In the genomic region with DNA sequence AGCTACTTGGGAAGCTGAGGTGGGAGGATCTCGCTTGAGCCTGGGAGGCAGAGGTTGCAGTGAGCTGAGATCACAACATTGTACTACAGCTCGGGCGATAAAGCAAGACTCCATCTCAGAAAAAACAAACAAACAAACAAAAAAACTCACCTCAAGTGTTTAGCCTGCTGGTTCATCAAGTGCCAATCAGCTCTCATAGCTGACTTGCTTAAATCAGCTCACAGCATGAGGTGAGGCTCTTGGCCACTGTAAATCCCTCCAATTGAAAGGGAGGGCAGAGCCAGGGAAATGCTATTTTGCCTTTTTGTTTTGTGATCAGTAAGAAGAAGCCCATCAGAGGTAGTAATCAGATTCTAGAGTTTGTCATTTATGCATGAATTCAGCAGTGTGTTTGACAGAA, we compare ENCODE assay signal across 19 cellular contexts.
"Had no signal": no experiment of that assay in that cellular context is flagged by ENCODE, and none has a peak within 500 bp of the region (broad histone marks: within the 10 kb centered on the region; RNA-seq: fewer than 3 reads in every experiment).

No MANE protein-coding gene starts in this region.

- DNase-seq: effector CD4-positive, alpha-beta T cell; foreskin melanocyte; head of caudate nucleus; islet precursor cell; mammary epithelial cell; mucosa of descending colon; naive thymus-derived CD8-positive, alpha-beta T cell; ovary; right cardiac atrium; small intestine; stimulated activated CD4-positive, alpha-beta T cell treated with anti-CD3 and anti-CD28 coated beads, Interleukin-12 subunit alpha, Interleukin-12 subunit beta, amount 100 ng/mL, for 4 hours; stimulated activated naive CD4-positive, alpha-beta T cell; stomach; substantia nigra; transverse colon had no signal

- H3K36me3 Mint-ChIP-seq: naive thymus-derived CD8-positive, alpha-beta T cell had no signal

- ATAC-seq: left lobe of liver; mucosa of descending colon; naive thymus-derived CD8-positive, alpha-beta T cell; right cardiac atrium had no signal

- H3K4me1 ChIP-seq: stomach, transverse colon had no signal

- H3K4me3 ChIP-seq: coronary artery, hepatocyte, mucosa of descending colon, ovary, stomach, thoracic aorta, transverse colon had no signal

- H3K4me2 ChIP-seq: hepatocyte had no signal

- H3K9me3 ChIP-seq: mucosa of descending colon, ovary, stomach, thoracic aorta, transverse colon had no signal

- H2AFZ ChIP-seq: hepatocyte had no signal

- H3K27ac ChIP-seq: coronary artery, hepatocyte, ovary, stomach, thoracic aorta, transverse colon had no signal

- H3K79me2 ChIP-seq: hepatocyte had no signal

- H3K4me3 Mint-ChIP-seq: naive thymus-derived CD8-positive, alpha-beta T cell had no signal

- H3K27ac Mint-ChIP-seq: naive thymus-derived CD8-positive, alpha-beta T cell had no signal

- H3K36me3 ChIP-seq: ovary, stomach, thoracic aorta, transverse colon had no signal

- H3K27me3 ChIP-seq: hepatocyte, ovary had no signal
